9 cellular contexts compared by ENCODE assay signal in genomic region chr2:58666571-58666970, GRCh38.
"Had no signal": no experiment of that assay in that cellular context is flagged by ENCODE, and none has a peak within 500 bp of the region (broad histone marks: within the 10 kb centered on the region; RNA-seq: fewer than 3 reads in every experiment).

No MANE protein-coding gene starts in this region.

- H3K36me3 ChIP-seq: HAP-1 had no signal

- H3K9ac ChIP-seq: GM23248 had no signal

- H3K4me3 Mint-ChIP-seq: GM23338, H9 had no signal

- H3K9me3 ChIP-seq: HAP-1 had no signal

- H3K4me1 ChIP-seq: HAP-1 had no signal

- H3K4me2 ChIP-seq: GM23338 had no signal

- FAIRE-seq: H1, H54 had no signal

- H3K27ac Mint-ChIP-seq: GM23338, H9 had no signal

- H3K4me1 Mint-ChIP-seq: GM23338, H9 had no signal

- DNase-seq: GOT3, H7, H9 had no signal

- H3K27ac ChIP-seq: GM23248 had no signal

- ATAC-seq: GM23338, HCT116 had no signal

- H2AFZ ChIP-seq: GM23248, GM23338 had no signal

- H3K4me3 ChIP-seq: GM23248, GM23338, HAP-1 had no signal
